ENCODE assay signal across 1 cellular context in the genomic region with DNA sequence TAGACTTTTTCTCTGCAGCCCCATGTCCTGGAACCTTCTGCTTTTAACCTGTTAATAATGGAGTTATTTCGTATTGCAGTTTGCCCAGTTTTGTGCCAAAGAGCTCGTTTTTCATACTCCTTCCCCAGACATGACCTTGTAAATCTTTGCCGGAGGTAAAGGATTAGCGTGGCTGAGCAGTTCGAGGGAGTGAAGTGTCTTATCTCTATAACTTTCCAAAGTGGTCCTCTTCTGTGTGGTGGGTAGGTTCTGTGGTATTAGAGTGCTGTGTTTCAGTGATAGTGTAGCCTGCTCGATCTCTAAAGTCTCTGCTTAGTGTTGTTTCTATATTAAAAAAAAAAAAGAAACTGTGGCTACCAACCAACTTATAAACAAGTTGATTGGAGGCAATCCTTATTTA.
A peak's percentile ranks its signal among the peaks of the same experiment; 100 is the strongest.
TF ChIP-seq lines count a peak whose summit lies in the region.

No MANE protein-coding gene starts in this region.

TF ChIP-seq in K562, 482 proteins besides CTCF, POLR2A, EP300 and RAD21 (continued from another document):
- TF ChIP-seq RNF219 (CRISPR knock-in tag; IDR thresholded peaks at IDR 0.05) = no peak
- TF ChIP-seq KLF6 (CRISPR knock-in tag; IDR thresholded peaks at IDR 0.05; ENCODE audit: borderline replicate concordance) = no peak
- 0 out of 2 replicates have a peak, but pooled peaks have one; percentile 12 for TF ChIP-seq TAL1 (IDR thresholded peaks at IDR 0.05)
- no peak for TF ChIP-seq NRF1 (conservative IDR thresholded peaks at IDR 0.05 in 1 of 2, IDR thresholded peaks at IDR 0.05 in 1 of 2)
- TF ChIP-seq DPF2 (IDR thresholded peaks at IDR 0.05) = peak; percentile 53; the same call in 1 of the 2 replicates
- TF ChIP-seq ZNF121 (CRISPR knock-in tag; conservative IDR thresholded peaks at IDR 0.05) = no peak
- no peak for TF ChIP-seq MAFF (IDR thresholded peaks at IDR 0.05; ENCODE audit: low read length)
- TF ChIP-seq CBX8 (IDR thresholded peaks at IDR 0.05; ENCODE audit: borderline replicate concordance, extremely low read depth, low read depth, low read length, poor library complexity, severe bottlenecking) = no peak
- TF ChIP-seq RBM39 (optimal IDR thresholded peaks at IDR 0.05; ENCODE audit: low read depth, low read length) = no peak
